In genomic region chr11:7321708-7322448, GRCh38 we compare ENCODE assay signal across 13 cellular contexts.
DNase-seq lines count a peak whose midpoint lies in the region; TF ChIP-seq lines count a peak whose summit lies in the region.
"Had no signal": no experiment of that assay in that cellular context is flagged by ENCODE, and none has a peak within 500 bp of the region (broad histone marks: within the 10 kb centered on the region; RNA-seq: fewer than 3 reads in every experiment).

No MANE protein-coding gene starts in this region.

- no peak overlapping the region for H3K27ac ChIP-seq in GM23248
- H3K27ac ChIP-seq: 22Rv1, BLaER1 had no signal

- H3K27me3 Mint-ChIP-seq in activated CD4-positive, alpha-beta T cell treated with anti-CD3 and anti-CD28 coated beads, Interleukin-2, amount 10 ng/mL, durations not matched to agents 24 days and 14 days, result peaks cover 6% of the 10 kb centered on the region
- H3K27me3 Mint-ChIP-seq in activated CD4-positive, alpha-beta memory T cell treated with anti-CD3 and anti-CD28 coated beads for 36 hours, result peaks cover 4% of the 10 kb centered on the region
- peaks cover 0 to 6% (median 6%) of the 10 kb centered on the region in 3 donors for H3K27me3 Mint-ChIP-seq in CD14-positive monocyte (ENCODE audit: low read depth in 3 of 3)

- H2AFZ ChIP-seq in GM23248, result no peak overlapping the region

- H3K4me1 ChIP-seq in GM23248 (ENCODE audit: insufficient read depth), result no peaks in the 10 kb centered on the region
- H3K4me1 ChIP-seq: BLaER1 had no signal

- H3F3A ChIP-seq in GM23248 (ENCODE audit: insufficient read depth), result no peaks in the 10 kb centered on the region

- H3K36me3 ChIP-seq in GM23248 (ENCODE audit: low read depth), result no peaks in the 10 kb centered on the region
- H3K36me3 ChIP-seq: BLaER1 had no signal

- WGBS in GM23248 (ENCODE audit: low coverage in 1 of 2, low lambda C conversion rate in 2 of 2, missing lambda C conversion rate in 2 of 2), 2 experiments, result 27 to 31% methylated on average over 7 of the region's 7 CpGs

- no peak for TF ChIP-seq CTCF in CD14-positive monocyte (IDR thresholded peaks at IDR 0.05)

- in situ Hi-C loops in GM23248 (cut with MboI), result no loop called here

- no peaks in the 10 kb centered on the region for H3K9me3 ChIP-seq in GM23248 (ENCODE audit: low read depth)
- H3K9me3 ChIP-seq: BLaER1 had no signal

- H3K4me3 ChIP-seq in GM23248, result no peak overlapping the region
- H3K4me3 ChIP-seq: BLaER1 had no signal

- no peak overlapping the region for H3K27ac Mint-ChIP-seq in activated CD4-positive, alpha-beta T cell treated with anti-CD3 and anti-CD28 coated beads, Interleukin-2, amount 10 ng/mL, durations not matched to agents 24 days and 14 days
- no peak overlapping the region for H3K27ac Mint-ChIP-seq in activated CD4-positive, alpha-beta memory T cell treated with anti-CD3 and anti-CD28 coated beads for 36 hours
- no peak overlapping the region for H3K27ac Mint-ChIP-seq in CD14-positive monocyte
- H3K27ac Mint-ChIP-seq: CD4-positive, CD25-positive, alpha-beta regulatory T cell had no signal

- CTCF ChIA-PET in activated CD4-positive, alpha-beta memory T cell treated with anti-CD3 and anti-CD28 coated beads for 36 hours (lab: Charles Lee), result no interaction called here

- no peaks in the 10 kb centered on the region for H4K20me1 ChIP-seq in GM23248 (ENCODE audit: insufficient read depth)
- H4K20me1 ChIP-seq: BLaER1 had no signal

- no peaks in the 10 kb centered on the region; the same call in 1 of the 2 replicates for H3K27me3 ChIP-seq in GM23248 (replicated peaks; ENCODE audit: insufficient read depth)
- H3K27me3 ChIP-seq: BLaER1 had no signal

- H3K79me2 ChIP-seq in GM23248 (ENCODE audit: insufficient read depth), result no peaks in the 10 kb centered on the region

- H3K36me3 Mint-ChIP-seq in activated CD4-positive, alpha-beta T cell treated with anti-CD3 and anti-CD28 coated beads, Interleukin-2, amount 10 ng/mL, durations not matched to agents 24 days and 14 days (ENCODE audit: low read depth), result no peaks in the 10 kb centered on the region
- H3K36me3 Mint-ChIP-seq in activated CD4-positive, alpha-beta memory T cell treated with anti-CD3 and anti-CD28 coated beads for 36 hours, result no peaks in the 10 kb centered on the region
- no peaks in the 10 kb centered on the region for H3K36me3 Mint-ChIP-seq in CD14-positive monocyte
- H3K36me3 Mint-ChIP-seq: CD4-positive, CD25-positive, alpha-beta regulatory T cell had no signal

- DNase-seq in activated CD4-positive, alpha-beta T cell treated with anti-CD3 and anti-CD28 coated beads, Interleukin-2, amount 10 ng/mL, durations not matched to agents 24 days and 14 days, result peak; percentile 48
- DNase-seq in activated CD4-positive, alpha-beta T cell treated with anti-CD3 and anti-CD28 coated beads for 1 hour, result no peak
- peak; percentile 24 to 27 for DNase-seq in cerebellar nuclear complex (lab: John Stamatoyannopoulos, UW)
- DNase-seq in medulla oblongata (ENCODE audit: extremely low spot score), result peak; percentile 44
- DNase-seq in GM23248, result no peak
- DNase-seq in activated CD4-positive, alpha-beta memory T cell treated with anti-CD3 and anti-CD28 coated beads for 36 hours, result no peak
- no peak for DNase-seq in islet precursor cell
- no peak for DNase-seq in CD14-positive monocyte (ENCODE audit: low spot score)
- DNase-seq: CD4-positive, CD25-positive, alpha-beta regulatory T cell; DMS53; KBM-7 had no signal

- intact Hi-C loops in activated CD4-positive, alpha-beta T cell treated with anti-CD3 and anti-CD28 coated beads, Interleukin-2, amount 10 ng/mL, durations not matched to agents 24 days and 14 days (cut with micrococcal nuclease), result no loop called here
- intact Hi-C loops in activated CD4-positive, alpha-beta memory T cell treated with anti-CD3 and anti-CD28 coated beads for 36 hours (cut with micrococcal nuclease), result no loop called here
- intact Hi-C loops in CD14-positive monocyte (cut with micrococcal nuclease), result no loop called here

- H3K4me2 ChIP-seq in GM23248 (ENCODE audit: unreplicated experiment), result no peak overlapping the region
- H3K4me2 ChIP-seq: BLaER1 had no signal

- POLR2A ChIA-PET in activated CD4-positive, alpha-beta memory T cell treated with anti-CD3 and anti-CD28 coated beads for 36 hours (lab: Charles Lee), result no interaction called here

- no peak overlapping the region for H3K9ac ChIP-seq in GM23248
- H3K9ac ChIP-seq: BLaER1 had no signal

- H3K4me1 Mint-ChIP-seq in activated CD4-positive, alpha-beta T cell treated with anti-CD3 and anti-CD28 coated beads, Interleukin-2, amount 10 ng/mL, durations not matched to agents 24 days and 14 days, result no peaks in the 10 kb centered on the region
- no peaks in the 10 kb centered on the region for H3K4me1 Mint-ChIP-seq in activated CD4-positive, alpha-beta memory T cell treated with anti-CD3 and anti-CD28 coated beads for 36 hours (ENCODE audit: low read depth)
- no peaks in the 10 kb centered on the region for H3K4me1 Mint-ChIP-seq in CD14-positive monocyte
- H3K4me1 Mint-ChIP-seq: CD4-positive, CD25-positive, alpha-beta regulatory T cell had no signal

- no peaks in the 10 kb centered on the region for H3K9me3 Mint-ChIP-seq in activated CD4-positive, alpha-beta T cell treated with anti-CD3 and anti-CD28 coated beads, Interleukin-2, amount 10 ng/mL, durations not matched to agents 24 days and 14 days
- H3K9me3 Mint-ChIP-seq in activated CD4-positive, alpha-beta memory T cell treated with anti-CD3 and anti-CD28 coated beads for 36 hours, result no peaks in the 10 kb centered on the region
- H3K9me3 Mint-ChIP-seq in CD14-positive monocyte, result peaks cover 0 to 5% (median 3%) of the 10 kb centered on the region in 7 donors

- H3K9me2 ChIP-seq in GM23248 (ENCODE audit: insufficient read depth), result no peaks in the 10 kb centered on the region

- H3K4me3 Mint-ChIP-seq in activated CD4-positive, alpha-beta T cell treated with anti-CD3 and anti-CD28 coated beads, Interleukin-2, amount 10 ng/mL, durations not matched to agents 24 days and 14 days, result no peak overlapping the region
- H3K4me3 Mint-ChIP-seq in activated CD4-positive, alpha-beta memory T cell treated with anti-CD3 and anti-CD28 coated beads for 36 hours, result no peak overlapping the region
- no peak overlapping the region for H3K4me3 Mint-ChIP-seq in CD14-positive monocyte
- H3K4me3 Mint-ChIP-seq: CD4-positive, CD25-positive, alpha-beta regulatory T cell had no signal

Comparison
In these comparisons a context has a peak if more than half of its experiments do, and no peak if none do; other contexts are left out.
1. DNase-seq: peak in activated CD4-positive, alpha-beta T cell treated with anti-CD3 and anti-CD28 coated beads, Interleukin-2, amount 10 ng/mL, durations not matched to agents 24 days and 14 days (single experiment), cerebellar nuclear complex (2 of 2) and medulla oblongata (single experiment); none in activated CD4-positive, alpha-beta T cell treated with anti-CD3 and anti-CD28 coated beads for 1 hour (single experiment), GM23248 (single experiment), activated CD4-positive, alpha-beta memory T cell treated with anti-CD3 and anti-CD28 coated beads for 36 hours (single experiment), islet precursor cell (single experiment) and CD14-positive monocyte (single experiment).